In the genomic region with DNA sequence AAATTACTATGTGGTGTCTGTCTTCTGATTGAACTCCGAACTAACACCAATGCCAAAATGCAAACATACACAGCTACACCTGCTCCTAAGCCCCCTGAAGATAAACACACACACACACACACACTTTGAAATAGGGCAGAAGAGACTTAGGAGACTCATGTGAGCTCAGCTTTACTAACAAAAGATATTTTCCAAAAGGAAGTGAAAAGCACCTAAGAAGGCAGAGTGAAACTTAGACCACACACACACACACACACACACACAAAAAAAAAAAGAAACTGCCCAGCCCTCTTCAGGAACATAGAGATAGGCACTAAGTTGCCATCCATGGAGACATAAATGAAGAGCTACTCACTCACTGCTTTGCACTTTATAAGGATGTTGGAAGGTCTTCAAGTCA, we compare ENCODE assay signal across 19 cellular contexts. TPM values are rescaled to one million over a fixed set of nuclear protein-coding genes. Genes with fewer than 3 reads are reported as not detected.
A peak's percentile ranks its signal among the peaks of the same experiment; 100 is the strongest.
DNase-seq lines count a peak whose midpoint lies in the region; ATAC-seq and TF ChIP-seq lines count a peak whose summit lies in the region.
"Had no signal": no experiment of that assay in that cellular context is flagged by ENCODE, and none has a peak within 500 bp of the region (broad histone marks: within the 10 kb centered on the region; RNA-seq: fewer than 3 reads in every experiment).

No MANE protein-coding gene starts in this region.

- peak; percentile 30 for ATAC-seq in GM19035 (IDR thresholded peaks at IDR 0.05; ENCODE audit: unreplicated experiment)
- peak; percentile 52 for ATAC-seq in GM21717 (IDR thresholded peaks at IDR 0.05; ENCODE audit: unreplicated experiment)
- ATAC-seq: HCT116 had no signal

- POLR2A ChIA-PET in activated CD4-positive, alpha-beta T cell treated with anti-CD3 and anti-CD28 coated beads, Interleukin-2, amount 10 ng/mL, durations not matched to agents 7 days and 5 days (lab: Charles Lee): interaction anchor here (0.6 kb wide), 2 partner anchors 37 to 64 kb away, joined by 3 read pairs; no protein-coding TSS in a partner anchor

- H3K9me3 Mint-ChIP-seq in activated CD4-positive, alpha-beta T cell treated with anti-CD3 and anti-CD28 coated beads, Interleukin-2, amount 10 ng/mL, durations not matched to agents 7 days and 5 days: no peaks in the 10 kb centered on the region
- H3K9me3 Mint-ChIP-seq: GM23338; T-helper 2 cell treated with Interferon-gamma antibody and Interleukin-4, amounts not matched to agents 5 μg/mL and 100 μg/mL, for 36 hours had no signal

- CTCF ChIA-PET in activated CD4-positive, alpha-beta T cell treated with anti-CD3 and anti-CD28 coated beads, Interleukin-2, amount 10 ng/mL, durations not matched to agents 7 days and 5 days (lab: Charles Lee): interaction anchor here (0.5 to 1.4 kb wide), 3 partner anchors 9 to 903 kb away, joined by 3 to 6 read pairs (median 6); a partner anchor contains a TSS

- H3K4me3 ChIP-seq in GM12865 (ENCODE audit: low read depth, low read length): no peak overlapping the region
- H3K4me3 ChIP-seq: GM23338, PC-9, SJSA1 had no signal

- H3K27me3 Mint-ChIP-seq in activated CD4-positive, alpha-beta T cell treated with anti-CD3 and anti-CD28 coated beads, Interleukin-2, amount 10 ng/mL, durations not matched to agents 7 days and 5 days: peaks cover 45% of the 10 kb centered on the region

- TF ChIP-seq CTCF in GM12865 (IDR thresholded peaks at IDR 0.05; ENCODE audit: insufficient read depth, low read depth, low read length, missing control alignments): no peak

- no peak overlapping the region for H3K27ac Mint-ChIP-seq in activated CD4-positive, alpha-beta T cell treated with anti-CD3 and anti-CD28 coated beads, Interleukin-2, amount 10 ng/mL, durations not matched to agents 7 days and 5 days
- H3K27ac Mint-ChIP-seq: CD8-positive, alpha-beta T cell; GM23338; T-helper 2 cell treated with Interferon-gamma antibody and Interleukin-4, amounts not matched to agents 5 μg/mL and 100 μg/mL, for 36 hours had no signal

- H3K36me3 Mint-ChIP-seq in activated CD4-positive, alpha-beta T cell treated with anti-CD3 and anti-CD28 coated beads, Interleukin-2, amount 10 ng/mL, durations not matched to agents 7 days and 5 days (ENCODE audit: low read depth): no peaks in the 10 kb centered on the region
- H3K36me3 Mint-ChIP-seq: CD8-positive, alpha-beta T cell had no signal

- DNase-seq in GM12865 (ENCODE audit: low read depth): peak; percentile 50
- peak; percentile 7 for DNase-seq in MV-4-11 (lab: John Stamatoyannopoulos, UW)
- DNase-seq in NCI-H2171 (lab: John Stamatoyannopoulos, UW): no peak
- no peak for DNase-seq in cerebellar nuclear complex (lab: John Stamatoyannopoulos, UW)
- no peak for DNase-seq in NCI-H526 (lab: John Stamatoyannopoulos, UW)
- DNase-seq in activated CD4-positive, alpha-beta T cell treated with anti-CD3 and anti-CD28 coated beads, Interleukin-2, amount 10 ng/mL, durations not matched to agents 7 days and 5 days: no peak
- DNase-seq: CD8-positive, alpha-beta T cell; DND-41; IMR-90; NCI-H187 treated with DMSO at 0.1 percent for 48 hours; NCI-H446 treated with DMSO at 0.1 percent for 48 hours; NCI-H774; PC-9 had no signal

- H3K4me3 Mint-ChIP-seq in activated CD4-positive, alpha-beta T cell treated with anti-CD3 and anti-CD28 coated beads, Interleukin-2, amount 10 ng/mL, durations not matched to agents 7 days and 5 days: no peak overlapping the region
- H3K4me3 Mint-ChIP-seq: CD8-positive, alpha-beta T cell; GM23338; T-helper 2 cell treated with Interferon-gamma antibody and Interleukin-4, amounts not matched to agents 5 μg/mL and 100 μg/mL, for 36 hours had no signal

- peaks cover 4% of the 10 kb centered on the region for H3K4me1 Mint-ChIP-seq in activated CD4-positive, alpha-beta T cell treated with anti-CD3 and anti-CD28 coated beads, Interleukin-2, amount 10 ng/mL, durations not matched to agents 7 days and 5 days

RNA-seq across cellular contexts. Expression of a gene that starts 45.2 kb away (rescaled TPM):
- total RNA-seq in activated CD4-positive, alpha-beta T cell treated with anti-CD3 and anti-CD28 coated beads, Interleukin-2, amount 10 ng/mL, durations not matched to agents 7 days and 5 days: 10 to 100 TPM; 21.5 to 25.7 TPM

Comparison
In these comparisons a context has a peak if more than half of its experiments do, and no peak if none do; other contexts are left out.
1. DNase-seq: peak in GM12865 (single experiment) and MV-4-11 (single experiment); none in NCI-H2171 (single experiment), cerebellar nuclear complex (0 of 2), NCI-H526 (0 of 2) and activated CD4-positive, alpha-beta T cell treated with anti-CD3 and anti-CD28 coated beads, Interleukin-2, amount 10 ng/mL, durations not matched to agents 7 days and 5 days (single experiment).